1 cellular context compared by ENCODE assay signal in genomic region chr12:130971871-130972588, GRCh38.
A peak's percentile ranks its signal among the peaks of the same experiment; 100 is the strongest.
TF ChIP-seq lines count a peak whose summit lies in the region.

No MANE protein-coding gene starts in this region.

TF ChIP-seq in HepG2, 621 proteins besides CTCF, POLR2A, EP300 and RAD21 (continued from another document and continues in another):
- TF ChIP-seq CEBPZ (IDR thresholded peaks at IDR 0.05; ENCODE audit: low read length) (no peak), ZFP36L2 (CRISPR knock-in tag; IDR thresholded peaks at IDR 0.05) (no peak), FOXO4 (CRISPR knock-in tag; conservative IDR thresholded peaks at IDR 0.05) (no peak), ZNF275 (CRISPR knock-in tag; IDR thresholded peaks at IDR 0.05; ENCODE audit: borderline replicate concordance) (no peak), ZNF800 (CRISPR knock-in tag; IDR thresholded peaks at IDR 0.05) (no peak), ZNF605 (CRISPR knock-in tag; IDR thresholded peaks at IDR 0.05) (0 out of 2 replicates have a peak, but pooled peaks have one; percentile 56), MEIS2 (CRISPR knock-in tag; IDR thresholded peaks at IDR 0.05) (no peak), PRMT3 (CRISPR knock-in tag; IDR thresholded peaks at IDR 0.05; ENCODE audit: borderline replicate concordance, low read depth) (no peak), ZNF607 (CRISPR knock-in tag; IDR thresholded peaks at IDR 0.05; ENCODE audit: borderline replicate concordance) (no peak; the same call in 1 of the 2 replicates), ZMYM2 (CRISPR knock-in tag; IDR thresholded peaks at IDR 0.05) (0 out of 2 replicates have a peak, but pooled peaks have one; percentile 33), EEA1 (CRISPR knock-in tag; IDR thresholded peaks at IDR 0.05; ENCODE audit: borderline replicate concordance) (no peak), ELF4 (CRISPR knock-in tag; IDR thresholded peaks at IDR 0.05; ENCODE audit: borderline replicate concordance) (no peak), PREB (CRISPR knock-in tag; IDR thresholded peaks at IDR 0.05) (no peak), ZNF839 (CRISPR knock-in tag; IDR thresholded peaks at IDR 0.05; ENCODE audit: borderline replicate concordance) (no peak), NCOR1 (IDR thresholded peaks at IDR 0.05; ENCODE audit: borderline replicate concordance, low read length) (no peak; the same call in 1 of the 2 replicates), ZFY (CRISPR knock-in tag; IDR thresholded peaks at IDR 0.05) (peak; percentile 41), ZFX (CRISPR knock-in tag; IDR thresholded peaks at IDR 0.05; ENCODE audit: low read depth) (peak; percentile 68), ZHX1 (CRISPR knock-in tag; IDR thresholded peaks at IDR 0.05; ENCODE audit: low read depth) (no peak), IRF1 (CRISPR knock-in tag; IDR thresholded peaks at IDR 0.05; ENCODE audit: low read depth) (no peak), TBX2 (CRISPR knock-in tag; IDR thresholded peaks at IDR 0.05; ENCODE audit: borderline replicate concordance) (0 out of 2 replicates have a peak, but pooled peaks have one; percentile 33), ZNF510 (CRISPR knock-in tag; IDR thresholded peaks at IDR 0.05; ENCODE audit: low read depth) (no peak), ZNF562 (CRISPR knock-in tag; IDR thresholded peaks at IDR 0.05; ENCODE audit: borderline replicate concordance) (no peak), SKIL (CRISPR knock-in tag; IDR thresholded peaks at IDR 0.05; ENCODE audit: borderline replicate concordance) (no peak), EED (CRISPR knock-in tag; IDR thresholded peaks at IDR 0.05) (no peak), SRSF9 (IDR thresholded peaks at IDR 0.05; ENCODE audit: borderline replicate concordance, insufficient read depth, low read depth, low read length, poor library complexity, severe bottlenecking) (no peak), EHMT2 (IDR thresholded peaks at IDR 0.05; ENCODE audit: borderline replicate concordance, low read depth, low read length) (0 out of 2 replicates have a peak, but pooled peaks have one; percentile 58), BHLHE40 (IDR thresholded peaks at IDR 0.05; ENCODE audit: low read length) (no peak), ZNF569 (CRISPR knock-in tag; IDR thresholded peaks at IDR 0.05; ENCODE audit: borderline replicate concordance) (no peak), SAP130 (CRISPR knock-in tag; IDR thresholded peaks at IDR 0.05; ENCODE audit: low read depth) (peak; percentile 31; the same call in 1 of the 2 replicates), CHD4 (IDR thresholded peaks at IDR 0.05; ENCODE audit: borderline replicate concordance, low read length) (no peak), HMGXB4 (CRISPR knock-in tag; IDR thresholded peaks at IDR 0.05; ENCODE audit: borderline replicate concordance in 1 of 2, low read depth in 1 of 2) (0 out of 4 replicates have a peak, but pooled peaks of 1 of the 2 experiments have one; percentile 17), MLLT10 (CRISPR knock-in tag; IDR thresholded peaks at IDR 0.05) (no peak), TCF12 (IDR thresholded peaks at IDR 0.05) (no peak), TCF12 (CRISPR knock-in tag; IDR thresholded peaks at IDR 0.05) (no peak), NAIF1 (CRISPR knock-in tag; IDR thresholded peaks at IDR 0.05; ENCODE audit: borderline replicate concordance) (no peak), KMT2B (CRISPR knock-in tag; IDR thresholded peaks at IDR 0.05) (0 out of 2 replicates have a peak, but pooled peaks have one; percentile 3), KDM3A (CRISPR knock-in tag; IDR thresholded peaks at IDR 0.05; ENCODE audit: low read depth) (no peak), GPN1 (CRISPR knock-in tag; IDR thresholded peaks at IDR 0.05; ENCODE audit: borderline replicate concordance) (no peak), TCF7L2 (IDR thresholded peaks at IDR 0.05; ENCODE audit: low read depth, low read length) (no peak), ZNF335 (CRISPR knock-in tag; IDR thresholded peaks at IDR 0.05) (no peak), ZNF446 (CRISPR knock-in tag; IDR thresholded peaks at IDR 0.05) (no peak), ZNF552 (CRISPR knock-in tag; IDR thresholded peaks at IDR 0.05; ENCODE audit: borderline replicate concordance) (no peak), TAF15 (IDR thresholded peaks at IDR 0.05; ENCODE audit: low read depth, low read length, poor library complexity, severe bottlenecking) (no peak), GMEB1 (CRISPR knock-in tag; IDR thresholded peaks at IDR 0.05; ENCODE audit: borderline replicate concordance) (0 out of 2 replicates have a peak, but pooled peaks have one; percentile 37)
